Comparison of ENCODE assay signal across 33 cellular contexts in genomic region chr7:91414734-91415133, GRCh38.
"Had no signal": no experiment of that assay in that cellular context is flagged by ENCODE, and none has a peak within 500 bp of the region (broad histone marks: within the 10 kb centered on the region; RNA-seq: fewer than 3 reads in every experiment).

No MANE protein-coding gene starts in this region.

- H3K36me3 Mint-ChIP-seq: T-cell had no signal

- H3K9me3 Mint-ChIP-seq: T-cell had no signal

- H3K9me3 ChIP-seq: SJCRH30 had no signal

- ATAC-seq: Panc1, Right ventricle myocardium inferior, T-cell had no signal

- DNase-seq: Karpas-422, KBM-7, MM.1S, MV-4-11, NCI-H1092, NCI-H1105 treated with DMSO at 0.1 percent for 48 hours, NCI-H1417, NCI-H1436, NCI-H146, NCI-H1694, NCI-H187, NCI-H1930, NCI-H2029 treated with DMSO at 0.1 percent for 48 hours, NCI-H2081 treated with DMSO at 0.1 percent for 48 hours, NCI-H2107, NCI-H2171, NCI-H226, NCI-H446 treated with DMSO at 0.1 percent for 48 hours, NCI-H510A, NCI-H524, NCI-H526, NCI-H69, NCI-H748 treated with DMSO at 0.1 percent for 48 hours, PC-9, SHP77, SIG-M5, SJCRH30, T-cell had no signal

- H3K27ac Mint-ChIP-seq: T-cell had no signal

- H3K27ac ChIP-seq: KMS-11, PC-9, RWPE1, SJCRH30, SK-N-MC had no signal

- H3K4me1 Mint-ChIP-seq: T-cell had no signal

- H3K4me3 ChIP-seq: PC-9, SJCRH30, SK-N-MC had no signal

- H3K4me1 ChIP-seq: SJCRH30 had no signal

- H3K36me3 ChIP-seq: SJCRH30 had no signal

- H3K9ac ChIP-seq: KMS-11 had no signal

- H3K4me3 Mint-ChIP-seq: T-cell had no signal

- H3K27me3 ChIP-seq: SJCRH30 had no signal
